Comparison of ENCODE assay signal across 9 cellular contexts in genomic region chr5:35129921-35130485, GRCh38.
DNase-seq lines count a peak whose midpoint lies in the region; ATAC-seq and TF ChIP-seq lines count a peak whose summit lies in the region.
"Had no signal": no experiment of that assay in that cellular context is flagged by ENCODE, and none has a peak within 500 bp of the region (broad histone marks: within the 10 kb centered on the region; RNA-seq: fewer than 3 reads in every experiment).

No MANE protein-coding gene starts in this region.

- DNase-seq in T1000 (lab: John Stamatoyannopoulos, UW) (peak; percentile 59), mammary epithelial cell (peak; percentile 34), ureter (ENCODE audit: low spot score) (no peak), UCSD-AML1 (lab: John Stamatoyannopoulos, UW; ENCODE audit: unreplicated experiment) (no peak), SJCRH30 (no peak)
- peak; percentile 6 to 50 (median 10) for DNase-seq in stimulated activated CD4-positive, alpha-beta T cell treated with anti-CD3 and anti-CD28 coated beads, Interleukin-1b, Interleukin-23, amount 100 ng/mL, for 24 hours (ENCODE audit: low read depth in 4 of 4, low spot score in 1 of 4)
- DNase-seq: NCI-H1694 treated with DMSO at 0.1 percent for 48 hours had no signal

- H3K4me3 ChIP-seq in mammary epithelial cell (replicated peaks in 1 of 3; ENCODE audit: insufficient read depth in 1 of 3, low read depth in 2 of 3, low read length in 3 of 3) (no peak overlapping the region), SJCRH30 (no peak overlapping the region)

- CTCF ChIA-PET in mammary epithelial cell (lab: Charles Lee; ENCODE audit: low non-redundant PET) = no interaction called here

- dilution Hi-C loops in mammary epithelial cell (cut with HindIII; ENCODE audit: low sequenced_read_pairs) = no loop called here

- no TSS peak for BruUV-seq in mammary epithelial cell (replicated peaks; lab: Mats Ljungman, UMichigan)

- H2AFZ ChIP-seq in mammary epithelial cell (ENCODE audit: low read depth, low read length) = no peak overlapping the region

- H3K4me1 ChIP-seq in mammary epithelial cell (ENCODE audit: insufficient read depth, low read length) (no peaks in the 10 kb centered on the region), SJCRH30 (no peaks in the 10 kb centered on the region)

- H3K27ac ChIP-seq in mammary epithelial cell (ENCODE audit: insufficient read depth, low read depth, low read length) (no peak overlapping the region), SJCRH30 (no peak overlapping the region)

- in situ Hi-C loops in mammary epithelial cell (cut with MboI; ENCODE audit: low sequenced_read_pairs in 2 of 2) = no loop called here

- H3K79me2 ChIP-seq in mammary epithelial cell (ENCODE audit: insufficient read depth, low read length) = no peaks in the 10 kb centered on the region

- H3K9ac ChIP-seq in mammary epithelial cell (ENCODE audit: insufficient read depth, low read length) = no peak overlapping the region

- H3K36me3 ChIP-seq in mammary epithelial cell (ENCODE audit: insufficient read depth, low read length) (no peaks in the 10 kb centered on the region), SJCRH30 (no peaks in the 10 kb centered on the region)

- no peak overlapping the region for H3K4me2 ChIP-seq in mammary epithelial cell (ENCODE audit: insufficient read depth, low read depth, low read length)

- WGBS in mammary epithelial cell (ENCODE audit: low coverage, missing lambda C conversion rate) = 33% methylated on average over 7 of the region's 7 CpGs

- H3K27me3 ChIP-seq in mammary epithelial cell (ENCODE audit: insufficient read depth, low read length) (no peaks in the 10 kb centered on the region), SJCRH30 (no peaks in the 10 kb centered on the region; the same call in 1 of the 2 replicates)

- intact Hi-C loops in mammary epithelial cell (cut with micrococcal nuclease) = no loop called here

- H4K20me1 ChIP-seq in mammary epithelial cell (ENCODE audit: insufficient read depth, low read length) = no peaks in the 10 kb centered on the region

- TF ChIP-seq CTCF in mammary epithelial cell (conservative IDR thresholded peaks at IDR 0.05 in 1 of 2, IDR thresholded peaks at IDR 0.05 in 1 of 2; ENCODE audit: extremely low read depth in 1 of 2, insufficient read depth in 1 of 2, low read depth in 1 of 2, low read length in 2 of 2) = no peak

- ATAC-seq in GM18907 (IDR thresholded peaks at IDR 0.05; ENCODE audit: unreplicated experiment) (peak; percentile 69), HG03108 (IDR thresholded peaks at IDR 0.05; ENCODE audit: unreplicated experiment) (no peak)

- H3K9me3 ChIP-seq in mammary epithelial cell (replicated peaks; ENCODE audit: insufficient read depth, low read length) (peaks cover 2% of the 10 kb centered on the region), SJCRH30 (replicated peaks) (no peaks in the 10 kb centered on the region)

Comparison
In these comparisons a context has a peak if more than half of its experiments do, and no peak if none do; other contexts are left out.
1. DNase-seq: peak in T1000 (single experiment), mammary epithelial cell (single experiment) and stimulated activated CD4-positive, alpha-beta T cell treated with anti-CD3 and anti-CD28 coated beads, Interleukin-1b, Interleukin-23, amount 100 ng/mL, for 24 hours (4 of 4); none in ureter (single experiment), UCSD-AML1 (single experiment) and SJCRH30 (0 of 2).